In genomic region chr5:178371362-178372090, GRCh38 we compare ENCODE assay signal across 2 cellular contexts.
TF ChIP-seq lines count a peak whose summit lies in the region.

No MANE protein-coding gene starts in this region.

TF ChIP-seq in liver, 16 proteins besides CTCF, POLR2A, EP300 and RAD21 (continued from another document):
- no peak for TF ChIP-seq ZBTB33 (IDR thresholded peaks at IDR 0.05)
- no peak for TF ChIP-seq NR2F2 (IDR thresholded peaks at IDR 0.05)
- TF ChIP-seq MAX (IDR thresholded peaks at IDR 0.05): no peak
- no peak for TF ChIP-seq REST (IDR thresholded peaks at IDR 0.05)
- no peak for TF ChIP-seq HNF4G (IDR thresholded peaks at IDR 0.05)
- no peak for TF ChIP-seq TAF1 (conservative IDR thresholded peaks at IDR 0.05)
- TF ChIP-seq ATF3 (IDR thresholded peaks at IDR 0.05): no peak
- TF ChIP-seq JUND (IDR thresholded peaks at IDR 0.05): no peak
- no peak for TF ChIP-seq RXRA (IDR thresholded peaks at IDR 0.05)
- TF ChIP-seq GABPA (IDR thresholded peaks at IDR 0.05 in 1 of 2, conservative IDR thresholded peaks at IDR 0.05 in 1 of 2): no peak
- no peak for TF ChIP-seq FOXA2 (IDR thresholded peaks at IDR 0.05)
- no peak for TF ChIP-seq YY1 (IDR thresholded peaks at IDR 0.05)
- TF ChIP-seq FOXA1 (IDR thresholded peaks at IDR 0.05): no peak

TF ChIP-seq in HepG2, 621 proteins besides CTCF, POLR2A, EP300 and RAD21 (continued from another document):
- TF ChIP-seq USF2 (IDR thresholded peaks at IDR 0.05; ENCODE audit: low read depth, low read length): no peak
- TF ChIP-seq USF2 (CRISPR knock-in tag; IDR thresholded peaks at IDR 0.05; ENCODE audit: borderline replicate concordance): no peak
- TF ChIP-seq PRMT3 (CRISPR knock-in tag; IDR thresholded peaks at IDR 0.05; ENCODE audit: borderline replicate concordance, low read depth): no peak
- TF ChIP-seq SALL2 (CRISPR knock-in tag; IDR thresholded peaks at IDR 0.05): no peak
- no peak for TF ChIP-seq ZNF44 (CRISPR knock-in tag; IDR thresholded peaks at IDR 0.05)
- TF ChIP-seq TBL1XR1 (IDR thresholded peaks at IDR 0.05; ENCODE audit: borderline replicate concordance, low read length, partially characterized antibody): no peak
